1 cellular context compared by ENCODE assay signal in the genomic region with DNA sequence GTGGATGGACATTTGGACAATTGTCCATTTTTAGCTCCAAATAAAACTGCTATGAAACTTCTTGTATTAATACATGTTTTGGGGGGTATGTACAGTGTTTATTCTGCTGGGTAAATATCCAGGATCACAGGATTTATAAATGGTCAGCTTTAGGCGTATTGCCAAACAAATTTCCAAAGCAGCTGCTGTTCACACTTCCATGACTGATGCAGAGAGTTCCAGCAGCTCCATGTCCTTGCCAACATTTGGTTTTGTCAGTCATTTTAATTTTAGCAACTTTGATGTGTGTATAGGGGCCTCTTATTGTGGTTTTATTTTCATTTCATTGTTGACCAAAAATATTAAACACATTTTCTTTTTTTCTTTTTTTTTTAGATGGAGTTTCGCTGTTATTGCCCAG.
TF ChIP-seq lines count a peak whose summit lies in the region.

No MANE protein-coding gene starts in this region.

TF ChIP-seq in K562, 482 proteins besides CTCF, POLR2A, EP300 and RAD21:
- TF ChIP-seq, protein P1, sequence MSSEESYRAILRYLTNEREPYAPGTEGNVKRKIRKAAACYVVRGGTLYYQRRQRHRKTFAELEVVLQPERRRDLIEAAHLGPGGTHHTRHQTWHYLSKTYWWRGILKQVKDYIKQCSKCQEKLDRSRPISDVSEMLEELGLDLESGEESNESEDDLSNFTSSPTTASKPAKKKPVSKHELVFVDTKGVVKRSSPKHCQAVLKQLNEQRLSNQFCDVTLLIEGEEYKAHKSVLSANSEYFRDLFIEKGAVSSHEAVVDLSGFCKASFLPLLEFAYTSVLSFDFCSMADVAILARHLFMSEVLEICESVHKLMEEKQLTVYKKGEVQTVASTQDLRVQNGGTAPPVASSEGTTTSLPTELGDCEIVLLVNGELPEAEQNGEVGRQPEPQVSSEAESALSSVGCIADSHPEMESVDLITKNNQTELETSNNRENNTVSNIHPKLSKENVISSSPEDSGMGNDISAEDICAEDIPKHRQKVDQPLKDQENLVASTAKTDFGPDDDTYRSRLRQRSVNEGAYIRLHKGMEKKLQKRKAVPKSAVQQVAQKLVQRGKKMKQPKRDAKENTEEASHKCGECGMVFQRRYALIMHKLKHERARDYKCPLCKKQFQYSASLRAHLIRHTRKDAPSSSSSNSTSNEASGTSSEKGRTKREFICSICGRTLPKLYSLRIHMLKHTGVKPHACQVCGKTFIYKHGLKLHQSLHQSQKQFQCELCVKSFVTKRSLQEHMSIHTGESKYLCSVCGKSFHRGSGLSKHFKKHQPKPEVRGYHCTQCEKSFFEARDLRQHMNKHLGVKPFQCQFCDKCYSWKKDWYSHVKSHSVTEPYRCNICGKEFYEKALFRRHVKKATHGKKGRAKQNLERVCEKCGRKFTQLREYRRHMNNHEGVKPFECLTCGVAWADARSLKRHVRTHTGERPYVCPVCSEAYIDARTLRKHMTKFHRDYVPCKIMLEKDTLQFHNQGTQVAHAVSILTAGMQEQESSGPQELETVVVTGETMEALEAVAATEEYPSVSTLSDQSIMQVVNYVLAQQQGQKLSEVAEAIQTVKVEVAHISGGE (CRISPR knock-in tag; IDR thresholded peaks at IDR 0.05), result no peak
- 0 out of 2 replicates have a peak, but pooled peaks have one; percentile 19 for TF ChIP-seq NFIC (IDR thresholded peaks at IDR 0.05)
